In genomic region chr14:61321385-61322010, GRCh38 we compare ENCODE assay signal across 8 cellular contexts. TPM values are rescaled to one million over a fixed set of nuclear protein-coding genes. Genes with fewer than 3 reads are reported as not detected.
DNase-seq lines count a peak whose midpoint lies in the region; ATAC-seq and TF ChIP-seq lines count a peak whose summit lies in the region.

PRKCH (plus strand) TSS chr14:61321579; CDS start chr14:61322102, 523 bp downstream.

- ATAC-seq in HG03097 (IDR thresholded peaks at IDR 0.05; ENCODE audit: low FRiP score, unreplicated experiment), result no peak

- no peaks in the 10 kb centered on the region for H3K4me1 ChIP-seq in HEK293 (ENCODE audit: control insufficient read depth, insufficient read depth, low read length)

- peak; percentile 79 for DNase-seq in DMS79 treated with DMSO at 0.1 percent for 48 hours (lab: John Stamatoyannopoulos, UW)
- peak; percentile 59 for DNase-seq in NCI-H2107 (lab: John Stamatoyannopoulos, UW)
- DNase-seq in activated CD4-positive, alpha-beta T cell treated with anti-CD3 and anti-CD28 coated beads for 48 hours, result peak; percentile 86
- DNase-seq in dermis microvascular lymphatic vessel endothelial cell (ENCODE audit: low read depth in 2 of 2), result peak; percentile 56 to 93
- DNase-seq in lower leg skin (ENCODE audit: low spot score in 2 of 2), result peak; percentile 79 to 96
- peak; percentile 68 to 76 for DNase-seq in stimulated activated CD4-positive, alpha-beta T cell treated with anti-CD3 and anti-CD28 coated beads, Interleukin-4, amount 100 ng/mL, for 48 hours (ENCODE audit: low read depth in 2 of 2)

- CTCF ChIA-PET in HEK293 (lab: Yijun Ruan, JAX), result interaction anchor here (0.6 kb wide), 1 partner anchor 638 kb away, joined by 3 read pairs; no protein-coding TSS in a partner anchor

- H3K27ac ChIP-seq in HEK293 (ENCODE audit: extremely low read depth, low read depth, low read length), result peak within 1 kb of the TSS; percentile 56; the same call in 1 of the 2 replicates

- intact Hi-C loops in lower leg skin (cut with DNase I; ENCODE audit: low total_unique reads), result no loop called here

- peak; percentile 71 for TF ChIP-seq CTCF in HEK293 (tag by site-specific recombination; IDR thresholded peaks at IDR 0.05)
- no peak for TF ChIP-seq CTCF in lower leg skin (IDR thresholded peaks at IDR 0.05)

- H3K4me3 ChIP-seq in HEK293 (ENCODE audit: low read depth, low read length) (peak within 1 kb of the TSS; percentile 54), lower leg skin (ENCODE audit: low read depth, poor library complexity, severe bottlenecking) (peak within 1 kb of the TSS; percentile 76)

- WGBS in lower leg skin, 2 donors, result 0 to 1% methylated on average over 15 to 36 of the region's 66 CpGs

- H3K9me3 ChIP-seq in HEK293 (ENCODE audit: control insufficient read depth, insufficient read depth, low read depth, low read length), result no peaks in the 10 kb centered on the region

- no peak for TF ChIP-seq POLR2A in lower leg skin (IDR thresholded peaks at IDR 0.05)

- no peaks in the 10 kb centered on the region for H3K36me3 ChIP-seq in HEK293 (ENCODE audit: control insufficient read depth in 2 of 2, insufficient read depth in 1 of 2, low read length in 2 of 2)

- POLR2A ChIA-PET in HEK293 (lab: Yijun Ruan, JAX), result interaction anchor here (0.6 kb wide), 1 partner anchor 600 kb away, joined by 4 read pairs; no protein-coding TSS in a partner anchor

TF ChIP-seq in HEK293, 187 proteins besides CTCF, POLR2A, EP300 and RAD21 (continues in another document):
- TF ChIP-seq ZNF654 (tag by site-specific recombination; IDR thresholded peaks at IDR 0.05; ENCODE audit: low read depth), result no peak
- TF ChIP-seq ZNF677 (tag by site-specific recombination; IDR thresholded peaks at IDR 0.05), result no peak
- TF ChIP-seq ZNF18 (tag by site-specific recombination; IDR thresholded peaks at IDR 0.05), result no peak
- TF ChIP-seq ZNF48 (tag by site-specific recombination; IDR thresholded peaks at IDR 0.05), result no peak
- TF ChIP-seq ZNF561 (tag by site-specific recombination; IDR thresholded peaks at IDR 0.05; ENCODE audit: borderline replicate concordance), result peak; percentile 73; the same call in 1 of the 2 replicates
- no peak for TF ChIP-seq ZNF311 (tag by site-specific recombination; IDR thresholded peaks at IDR 0.05; ENCODE audit: borderline replicate concordance)
- peak; percentile 41; the same call in 1 of the 2 replicates for TF ChIP-seq ZNF600 (tag by site-specific recombination; IDR thresholded peaks at IDR 0.05)
- no peak for TF ChIP-seq ZNF670 (tag by site-specific recombination; IDR thresholded peaks at IDR 0.05; ENCODE audit: low read depth)
- TF ChIP-seq ZBTB1 (tag by site-specific recombination; IDR thresholded peaks at IDR 0.05), result no peak
- TF ChIP-seq REST (tag by site-specific recombination; IDR thresholded peaks at IDR 0.05), result no peak
- TF ChIP-seq ZNF350 (tag by site-specific recombination; IDR thresholded peaks at IDR 0.05), result no peak
- TF ChIP-seq ZNF248 (tag by site-specific recombination; IDR thresholded peaks at IDR 0.05), result no peak
- no peak for TF ChIP-seq GLI2 (tag by site-specific recombination; IDR thresholded peaks at IDR 0.05; ENCODE audit: borderline replicate concordance, low read depth)
- TF ChIP-seq ZNF704 (tag by site-specific recombination; IDR thresholded peaks at IDR 0.05), result no peak
- TF ChIP-seq ZNF239 (tag by site-specific recombination; IDR thresholded peaks at IDR 0.05), result no peak
- TF ChIP-seq ZNF645 (tag by site-specific recombination; IDR thresholded peaks at IDR 0.05), result no peak
- TF ChIP-seq HOXD13 (CRISPR knock-in tag; IDR thresholded peaks at IDR 0.05; ENCODE audit: borderline replicate concordance), result no peak
- no peak for TF ChIP-seq MZF1 (tag by site-specific recombination; IDR thresholded peaks at IDR 0.05; ENCODE audit: borderline replicate concordance)
- TF ChIP-seq ZNF555 (tag by site-specific recombination; conservative IDR thresholded peaks at IDR 0.05), result no peak
- TF ChIP-seq ZNF514 (tag by site-specific recombination; IDR thresholded peaks at IDR 0.05), result no peak
- TF ChIP-seq ZBTB17 (tag by site-specific recombination; IDR thresholded peaks at IDR 0.05), result 0 out of 2 replicates have a peak, but pooled peaks have one; percentile 36
- no peak for TF ChIP-seq ZNF560 (tag by site-specific recombination; IDR thresholded peaks at IDR 0.05; ENCODE audit: borderline replicate concordance)
- no peak for TF ChIP-seq OSR2 (tag by site-specific recombination; IDR thresholded peaks at IDR 0.05)
- TF ChIP-seq ZNF133 (tag by site-specific recombination; IDR thresholded peaks at IDR 0.05), result no peak
- TF ChIP-seq ZNF184 (tag by site-specific recombination; IDR thresholded peaks at IDR 0.05), result no peak
- no peak for TF ChIP-seq ZNF747 (tag by site-specific recombination; IDR thresholded peaks at IDR 0.05)
- TF ChIP-seq ZNF626 (tag by site-specific recombination; IDR thresholded peaks at IDR 0.05), result no peak
- TF ChIP-seq GLIS2 (tag by site-specific recombination; IDR thresholded peaks at IDR 0.05), result peak; percentile 78
- no peak for TF ChIP-seq AEBP2 (tag by site-specific recombination; IDR thresholded peaks at IDR 0.05; ENCODE audit: borderline replicate concordance)

RNA-seq across cellular contexts. Expression of gene PRKCH, which starts in this region (rescaled TPM):
- 209 and 243 TPM in 2 replicates for total RNA-seq in dermis microvascular lymphatic vessel endothelial cell
- 100 to 1,000 TPM in 1 of 4 donors, 10 to 100 TPM in 3; 57.3 to 103 (median 66.7) TPM for total RNA-seq in lower leg skin
